ENCODE assay signal across 16 cellular contexts in the genomic region with DNA sequence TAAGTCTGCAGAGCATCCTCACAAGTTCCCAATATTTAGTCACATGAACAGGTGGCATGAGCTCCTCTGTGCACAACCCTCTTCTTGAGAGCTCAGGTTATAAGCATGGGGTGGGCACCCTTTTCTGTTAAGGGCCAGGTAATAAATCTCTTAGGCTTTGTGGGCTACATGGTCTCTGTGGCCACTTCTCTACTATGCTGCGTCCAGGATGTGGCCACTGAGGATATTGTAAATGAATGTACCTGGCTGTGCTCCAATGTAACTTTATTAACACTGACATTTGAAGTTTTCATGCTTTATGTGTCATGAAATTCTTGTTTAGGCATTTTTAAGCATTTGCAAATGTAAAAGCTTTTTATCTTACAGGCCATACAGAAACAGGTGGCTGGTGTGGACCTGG.
"Had no signal": no experiment of that assay in that cellular context is flagged by ENCODE, and none has a peak within 500 bp of the region (broad histone marks: within the 10 kb centered on the region; RNA-seq: fewer than 3 reads in every experiment).

No MANE protein-coding gene starts in this region.

- H3K4me1 ChIP-seq: ascending aorta, right atrium auricular region had no signal

- H3K4me3 ChIP-seq: ascending aorta, right atrium auricular region had no signal

- H3K4me1 Mint-ChIP-seq: activated CD4-positive, alpha-beta T cell treated with anti-CD3 and anti-CD28 coated beads for 36 hours; naive thymus-derived CD4-positive, alpha-beta T cell; stimulated activated naive B cell treated with anti-CD40 and anti-IgM and Interleukin-4, amounts not matched to agents 10 μg/mL and 1 μg/mL and 100 μg/mL, for 72 hours had no signal

- H3K27me3 Mint-ChIP-seq: activated CD8-positive, alpha-beta T cell treated with anti-CD3 and anti-CD28 coated beads for 36 hours; stimulated activated naive B cell treated with anti-CD40 and anti-IgM and Interleukin-4, amounts not matched to agents 10 μg/mL and 1 μg/mL and 100 μg/mL, for 72 hours had no signal

- H3K27me3 ChIP-seq: ascending aorta, neutrophil, right atrium auricular region had no signal

- H3K9me3 Mint-ChIP-seq: activated CD8-positive, alpha-beta T cell treated with anti-CD3 and anti-CD28 coated beads for 36 hours had no signal

- H3K27ac Mint-ChIP-seq: activated CD4-positive, alpha-beta T cell treated with anti-CD3 and anti-CD28 coated beads for 36 hours; activated CD8-positive, alpha-beta T cell treated with anti-CD3 and anti-CD28 coated beads for 36 hours; naive thymus-derived CD4-positive, alpha-beta T cell; stimulated activated naive B cell treated with anti-CD40 and anti-IgM and Interleukin-4, amounts not matched to agents 10 μg/mL and 1 μg/mL and 100 μg/mL, for 72 hours had no signal

- H3K27ac ChIP-seq: ascending aorta, neutrophil, right atrium auricular region, WERI-Rb-1 had no signal

- H3K9me3 ChIP-seq: ascending aorta, neutrophil, right atrium auricular region had no signal

- H3K36me3 Mint-ChIP-seq: naive thymus-derived CD4-positive, alpha-beta T cell; stimulated activated naive B cell treated with anti-CD40 and anti-IgM and Interleukin-4, amounts not matched to agents 10 μg/mL and 1 μg/mL and 100 μg/mL, for 72 hours had no signal

- H3K36me3 ChIP-seq: ascending aorta, neutrophil, right atrium auricular region, WERI-Rb-1 had no signal

- DNase-seq: activated CD4-positive, alpha-beta T cell treated with anti-CD3 and anti-CD28 coated beads for 36 hours; activated CD8-positive, alpha-beta memory T cell treated with anti-CD3 and anti-CD28 coated beads, Interleukin-2, amount 50 U/mL, for 4 hours; activated CD8-positive, alpha-beta T cell treated with anti-CD3 and anti-CD28 coated beads for 36 hours; caudate nucleus; cortex of kidney; effector memory CD4-positive, alpha-beta T cell; glutamatergic neuron; mammary epithelial cell; naive thymus-derived CD4-positive, alpha-beta T cell; stimulated activated naive B cell treated with anti-CD40 and anti-IgM and Interleukin-4, amounts not matched to agents 10 μg/mL and 1 μg/mL and 100 μg/mL, for 72 hours; substantia nigra; T-helper 1 cell; WERI-Rb-1 had no signal

- H3K4me3 Mint-ChIP-seq: activated CD4-positive, alpha-beta T cell treated with anti-CD3 and anti-CD28 coated beads for 36 hours; activated CD8-positive, alpha-beta T cell treated with anti-CD3 and anti-CD28 coated beads for 36 hours; naive thymus-derived CD4-positive, alpha-beta T cell; stimulated activated naive B cell treated with anti-CD40 and anti-IgM and Interleukin-4, amounts not matched to agents 10 μg/mL and 1 μg/mL and 100 μg/mL, for 72 hours had no signal
